In the genomic region with DNA sequence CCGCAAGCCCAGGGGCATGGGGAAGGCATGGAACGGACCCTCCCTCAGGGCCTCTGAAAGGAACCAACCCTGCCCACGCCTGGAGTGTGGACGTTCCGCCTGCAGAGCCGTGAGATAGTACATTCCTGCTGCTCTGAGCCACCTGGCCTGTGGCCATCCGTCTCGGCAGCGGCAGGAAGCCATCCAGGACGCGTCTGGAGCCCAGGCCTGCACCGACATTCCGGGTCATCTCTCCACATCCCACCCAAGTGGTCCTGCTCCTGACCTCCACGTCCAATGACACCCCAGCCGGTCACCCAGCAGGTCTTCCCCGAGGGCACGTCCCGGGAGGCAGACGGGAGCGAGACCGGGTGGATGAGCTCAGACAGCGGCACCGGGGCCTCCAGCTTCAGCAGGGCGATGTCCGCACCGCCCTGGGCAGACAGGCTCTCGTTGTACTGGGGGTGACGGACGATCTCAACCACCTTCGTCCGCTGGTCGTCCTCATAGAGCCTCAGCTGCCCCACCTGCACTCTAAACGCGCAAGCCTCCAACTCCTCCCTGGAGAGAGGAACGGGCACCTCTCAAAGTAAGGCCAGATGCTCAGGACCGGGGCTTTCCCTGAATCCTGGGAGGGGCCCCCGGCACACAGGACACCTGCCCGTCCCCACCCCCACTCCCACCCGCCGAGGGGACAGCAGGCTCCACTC, we compare ENCODE assay signal across 23 cellular contexts. TPM values are rescaled to one million over a fixed set of nuclear protein-coding genes. Genes with fewer than 3 reads are reported as not detected.
DNase-seq lines count a peak whose midpoint lies in the region; ATAC-seq and TF ChIP-seq lines count a peak whose summit lies in the region.
"Had no signal": no experiment of that assay in that cellular context is flagged by ENCODE, and none has a peak within 500 bp of the region (broad histone marks: within the 10 kb centered on the region; RNA-seq: fewer than 3 reads in every experiment).

No MANE protein-coding gene starts in this region.

- H3K9me3 ChIP-seq in osteoblast (ENCODE audit: low read depth, low read length), result no peaks in the 10 kb centered on the region
- H3K9me3 ChIP-seq: A549, psoas muscle, SJCRH30, upper lobe of right lung had no signal

- no peak overlapping the region for H3K4me2 ChIP-seq in osteoblast (ENCODE audit: insufficient read depth, low read length)
- H3K4me2 ChIP-seq: A549 had no signal

- no peak overlapping the region for H2AFZ ChIP-seq in osteoblast (ENCODE audit: low read length)

- H3K4me3 Mint-ChIP-seq in activated naive CD4-positive, alpha-beta T cell treated with anti-CD3 and anti-CD28 coated beads, Interleukin-2, amount 50 U/mL, for 24 hours, result no peak overlapping the region
- H3K4me3 Mint-ChIP-seq: CD4-positive, alpha-beta memory T cell; IgD-negative memory B cell; memory B cell; natural killer cell treated with Interleukin-12 subunit alpha and Interleukin-12 subunit beta and Interleukin-15 and Interleukin-18, amount 100 ng/mL, for 72 hours; T-helper 2 cell treated with Interferon-gamma antibody and Interleukin-4, amounts not matched to agents 5 μg/mL and 100 μg/mL, for 36 hours had no signal

- no peaks in the 10 kb centered on the region for H3K4me1 Mint-ChIP-seq in activated naive CD4-positive, alpha-beta T cell treated with anti-CD3 and anti-CD28 coated beads, Interleukin-2, amount 50 U/mL, for 24 hours

- peaks cover 53% of the 10 kb centered on the region for H3K27me3 ChIP-seq in osteoblast (ENCODE audit: insufficient read depth, low read length)

- peak overlapping the region; percentile 35 for H3K27ac Mint-ChIP-seq in activated naive CD4-positive, alpha-beta T cell treated with anti-CD3 and anti-CD28 coated beads, Interleukin-2, amount 50 U/mL, for 24 hours
- H3K27ac Mint-ChIP-seq in activated naive CD4-positive, alpha-beta T cell treated with anti-CD3 and anti-CD28 coated beads, Interleukin-2, amount 50 U/mL, for 72 hours, result no peak overlapping the region
- H3K27ac Mint-ChIP-seq: CD4-positive, alpha-beta memory T cell; memory B cell; natural killer cell treated with Interleukin-12 subunit alpha and Interleukin-12 subunit beta and Interleukin-15 and Interleukin-18, amount 100 ng/mL, for 72 hours; T-helper 2 cell treated with Interferon-gamma antibody and Interleukin-4, amounts not matched to agents 5 μg/mL and 100 μg/mL, for 36 hours had no signal

- no peaks in the 10 kb centered on the region for H3K9me3 Mint-ChIP-seq in activated naive CD4-positive, alpha-beta T cell treated with anti-CD3 and anti-CD28 coated beads, Interleukin-2, amount 50 U/mL, for 24 hours
- H3K9me3 Mint-ChIP-seq in activated naive CD4-positive, alpha-beta T cell treated with anti-CD3 and anti-CD28 coated beads, Interleukin-2, amount 50 U/mL, for 72 hours, result no peaks in the 10 kb centered on the region
- H3K9me3 Mint-ChIP-seq: CD4-positive, alpha-beta memory T cell; IgD-negative memory B cell; memory B cell; natural killer cell treated with Interleukin-12 subunit alpha and Interleukin-12 subunit beta and Interleukin-15 and Interleukin-18, amount 100 ng/mL, for 72 hours; T-helper 2 cell treated with Interferon-gamma antibody and Interleukin-4, amounts not matched to agents 5 μg/mL and 100 μg/mL, for 36 hours had no signal

- no peaks in the 10 kb centered on the region for H3K4me1 ChIP-seq in osteoblast (ENCODE audit: insufficient read depth, low read length)
- H3K4me1 ChIP-seq: foreskin keratinocyte, psoas muscle, upper lobe of right lung had no signal

- H3K4me3 ChIP-seq in osteoblast (ENCODE audit: insufficient read depth, low read length), result no peak overlapping the region
- H3K4me3 ChIP-seq: A549, psoas muscle, SJCRH30, upper lobe of right lung had no signal

- H3K36me3 ChIP-seq in osteoblast (ENCODE audit: insufficient read depth, low read length), result no peaks in the 10 kb centered on the region
- H3K36me3 ChIP-seq: SJCRH30, upper lobe of right lung had no signal

- H3K36me3 Mint-ChIP-seq in activated naive CD4-positive, alpha-beta T cell treated with anti-CD3 and anti-CD28 coated beads, Interleukin-2, amount 50 U/mL, for 24 hours, result no peaks in the 10 kb centered on the region
- no peaks in the 10 kb centered on the region for H3K36me3 Mint-ChIP-seq in activated naive CD4-positive, alpha-beta T cell treated with anti-CD3 and anti-CD28 coated beads, Interleukin-2, amount 50 U/mL, for 72 hours
- H3K36me3 Mint-ChIP-seq: CD4-positive, alpha-beta memory T cell; IgD-negative memory B cell; memory B cell; natural killer cell treated with Interleukin-12 subunit alpha and Interleukin-12 subunit beta and Interleukin-15 and Interleukin-18, amount 100 ng/mL, for 72 hours had no signal

- no peaks in the 10 kb centered on the region for H3K79me2 ChIP-seq in osteoblast (ENCODE audit: insufficient read depth, low read length)

- no peak for TF ChIP-seq CTCF in osteoblast (IDR thresholded peaks at IDR 0.05; ENCODE audit: extremely low read depth, low read depth, low read length)

- ATAC-seq in activated naive CD4-positive, alpha-beta T cell treated with anti-CD3 and anti-CD28 coated beads, Interleukin-2, amount 50 U/mL, for 72 hours, result no peak
- ATAC-seq: A549; foreskin keratinocyte; natural killer cell treated with Interleukin-12 subunit alpha and Interleukin-12 subunit beta and Interleukin-15 and Interleukin-18, amount 100 ng/mL, for 72 hours; upper lobe of right lung had no signal

- peaks cover 19% of the 10 kb centered on the region for H3K27me3 Mint-ChIP-seq in activated naive CD4-positive, alpha-beta T cell treated with anti-CD3 and anti-CD28 coated beads, Interleukin-2, amount 50 U/mL, for 24 hours

- H3K27ac ChIP-seq in osteoblast (ENCODE audit: low read depth, low read length) (no peak overlapping the region), substantia nigra (ENCODE audit: low read depth, low read length, poor library complexity, severe bottlenecking) (no peak overlapping the region)
- H3K27ac ChIP-seq: A549, foreskin keratinocyte, psoas muscle, SJCRH30, upper lobe of right lung had no signal

- no peaks in the 10 kb centered on the region for H4K20me1 ChIP-seq in osteoblast (ENCODE audit: insufficient read depth, low read length)

- no peak for DNase-seq in activated naive CD4-positive, alpha-beta T cell treated with anti-CD3 and anti-CD28 coated beads, Interleukin-2, amount 50 U/mL, for 72 hours (ENCODE audit: low spot score in 2 of 2)
- DNase-seq in dermis blood vessel endothelial cell (peak; percentile 21), osteoblast (ENCODE audit: insufficient read length, low spot score, missing footprints) (peak; percentile 68), substantia nigra (lab: John Stamatoyannopoulos, UW) (no peak)
- no peak for DNase-seq in stimulated activated naive CD4-positive, alpha-beta T cell treated with Interleukin-2 at 50 U/mL for 16 hours (lab: John Stamatoyannopoulos, UW)
- DNase-seq: activated CD4-positive, alpha-beta T cell treated with anti-CD3 and anti-CD28 coated beads for 1 hour; activated effector memory CD4-positive, alpha-beta T cell treated with anti-CD3 and anti-CD28 coated beads, Interleukin-2, amount 50 U/mL, for 16 hours; amygdala; CD4-positive, alpha-beta memory T cell; foreskin keratinocyte; NCI-H2029; NCI-H510A treated with DMSO at 0.1 percent for 48 hours; psoas muscle; SJCRH30; stimulated activated naive CD4-positive, alpha-beta T cell; upper lobe of right lung had no signal

RNA-seq across cellular contexts. Expression of a gene that starts 21.3 kb away (rescaled TPM):
- total RNA-seq in activated naive CD4-positive, alpha-beta T cell treated with anti-CD3 and anti-CD28 coated beads, Interleukin-2, amount 50 U/mL, for 72 hours, result 100 to 1,000 TPM; 205 to 246 TPM
- total RNA-seq in dermis blood vessel endothelial cell (58.7 and 77.9 TPM in 2 replicates), osteoblast (37.1 and 49.2 TPM in 2 replicates)

RNA-seq across cellular contexts. Expression of a gene that starts 32.3 kb away (rescaled TPM):
- not detected for total RNA-seq in activated naive CD4-positive, alpha-beta T cell treated with anti-CD3 and anti-CD28 coated beads, Interleukin-2, amount 50 U/mL, for 72 hours
- total RNA-seq in dermis blood vessel endothelial cell (not detected in 2 replicates), osteoblast (not detected in 2 replicates)
- total RNA-seq: CD4-positive, alpha-beta memory T cell; Daoy; foreskin keratinocyte; natural killer cell treated with Interleukin-12 subunit alpha and Interleukin-12 subunit beta and Interleukin-15 and Interleukin-18, amount 100 ng/mL, for 72 hours; SJCRH30 had no signal

RNA-seq across cellular contexts. Expression of a gene that starts 45.3 kb away (rescaled TPM):
- 1 to 10 TPM in 1 of 2 donors, under 1 TPM in 1; 0.34 to 1.9 TPM for total RNA-seq in activated naive CD4-positive, alpha-beta T cell treated with anti-CD3 and anti-CD28 coated beads, Interleukin-2, amount 50 U/mL, for 72 hours
- total RNA-seq in dermis blood vessel endothelial cell (1.3 and 1.4 TPM in 2 replicates), osteoblast (under 0.01 and 0.29 TPM in 2 replicates)

RNA-seq across cellular contexts. Expression of a gene that starts 47.6 kb away (rescaled TPM):
- total RNA-seq in activated naive CD4-positive, alpha-beta T cell treated with anti-CD3 and anti-CD28 coated beads, Interleukin-2, amount 50 U/mL, for 72 hours, result under 1 TPM; 0.64 to 0.77 TPM
- total RNA-seq in dermis blood vessel endothelial cell, result not detected in 2 replicates
- total RNA-seq in osteoblast, result not detected in 2 replicates
- total RNA-seq: CD4-positive, alpha-beta memory T cell; Daoy; foreskin keratinocyte; SJCRH30 had no signal

RNA-seq across cellular contexts. Expression of a gene that starts 58.1 kb away (rescaled TPM):
- total RNA-seq in activated naive CD4-positive, alpha-beta T cell treated with anti-CD3 and anti-CD28 coated beads, Interleukin-2, amount 50 U/mL, for 72 hours, result 1 to 10 TPM in 1 of 2 donors, not detected in 1; 1.3 TPM
- total RNA-seq in dermis blood vessel endothelial cell (not detected in 2 replicates), osteoblast (not detected in 2 replicates)
- total RNA-seq: CD4-positive, alpha-beta memory T cell; Daoy; foreskin keratinocyte; SJCRH30 had no signal

Comparison
In these comparisons a context has a peak if more than half of its experiments do, and no peak if none do; other contexts are left out.
1. DNase-seq: peak in dermis blood vessel endothelial cell (single experiment) and osteoblast (single experiment); none in activated naive CD4-positive, alpha-beta T cell treated with anti-CD3 and anti-CD28 coated beads, Interleukin-2, amount 50 U/mL, for 72 hours (0 of 2), substantia nigra (0 of 49) and stimulated activated naive CD4-positive, alpha-beta T cell treated with Interleukin-2 at 50 U/mL for 16 hours (single experiment).